Comparison of ENCODE assay signal across 15 cellular contexts in genomic region chr11:90343670-90344069, GRCh38.
"Had no signal": no experiment of that assay in that cellular context is flagged by ENCODE, and none has a peak within 500 bp of the region (broad histone marks: within the 10 kb centered on the region; RNA-seq: fewer than 3 reads in every experiment).

No MANE protein-coding gene starts in this region.

- H3K4me3 ChIP-seq: body of pancreas, thoracic aorta, upper lobe of left lung had no signal

- H3K27ac ChIP-seq: body of pancreas, parathyroid adenoma, thoracic aorta, upper lobe of left lung had no signal

- ATAC-seq: activated CD8-positive, alpha-beta T cell treated with anti-CD3 and anti-CD28 coated beads for 36 hours; body of pancreas; effector memory CD8-positive, alpha-beta T cell; natural killer cell; sciatic nerve; stimulated activated naive B cell treated with anti-CD40 and anti-IgM and Interleukin-4, amounts not matched to agents 10 μg/mL and 1 μg/mL and 100 μg/mL, for 72 hours had no signal

- DNase-seq: activated CD4-positive, alpha-beta T cell treated with anti-CD3 and anti-CD28 coated beads, Interleukin-2, amount 10 ng/mL, durations not matched to agents 24 days and 14 days; activated CD8-positive, alpha-beta T cell treated with anti-CD3 and anti-CD28 coated beads for 36 hours; activated naive CD4-positive, alpha-beta T cell treated with anti-CD3 and anti-CD28 coated beads for 36 hours; activated T-cell treated with anti-CD3 and anti-CD28 coated beads, Interleukin-2, amount 50 U/mL, for 1 hour; body of pancreas; effector memory CD8-positive, alpha-beta T cell; foreskin fibroblast; mesenchymal stem cell; natural killer cell; stimulated activated CD4-positive, alpha-beta T cell treated with anti-CD3 and anti-CD28 coated beads, Interleukin-4, amount 100 ng/mL, for 4 hours; stimulated activated naive B cell treated with anti-CD40 and anti-IgM and Interleukin-4, amounts not matched to agents 10 μg/mL and 1 μg/mL and 100 μg/mL, for 72 hours; upper lobe of left lung had no signal

- H3K9me3 ChIP-seq: body of pancreas, thoracic aorta, upper lobe of left lung had no signal

- H3K36me3 ChIP-seq: thoracic aorta, upper lobe of left lung had no signal

- H3K4me1 ChIP-seq: body of pancreas, parathyroid adenoma, upper lobe of left lung had no signal

- H3K27me3 ChIP-seq: body of pancreas, upper lobe of left lung had no signal
